14 cellular contexts compared by ENCODE assay signal in the genomic region with DNA sequence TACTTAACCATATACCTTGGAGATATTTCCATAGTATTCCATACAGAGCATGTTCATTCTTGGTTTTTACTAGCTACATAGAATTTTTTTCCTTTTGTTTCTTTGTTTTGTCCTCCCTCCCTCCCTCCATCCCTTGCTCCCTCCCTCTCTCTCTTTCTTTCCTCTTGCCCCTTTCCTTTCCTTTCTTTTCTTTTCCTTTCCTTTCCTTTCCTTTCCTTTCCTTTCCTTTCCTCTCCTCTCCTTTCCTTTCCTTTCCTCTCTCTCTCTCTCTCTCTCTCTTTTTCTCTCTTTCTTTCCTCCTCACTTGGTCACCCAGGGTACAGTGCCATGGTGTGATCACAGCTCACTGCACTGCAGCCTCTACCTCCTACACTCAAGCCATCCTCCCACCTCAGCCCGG. TPM values are rescaled to one million over a fixed set of nuclear protein-coding genes. Genes with fewer than 3 reads are reported as not detected.
A peak's percentile ranks its signal among the peaks of the same experiment; 100 is the strongest.
DNase-seq lines count a peak whose midpoint lies in the region; ATAC-seq, FAIRE-seq and TF ChIP-seq lines count a peak whose summit lies in the region.
"Had no signal": no experiment of that assay in that cellular context is flagged by ENCODE, and none has a peak within 500 bp of the region (broad histone marks: within the 10 kb centered on the region; RNA-seq: fewer than 3 reads in every experiment).

No MANE protein-coding gene starts in this region.

- no peaks in the 10 kb centered on the region for H3K27me3 Mint-ChIP-seq in activated CD4-positive, alpha-beta T cell treated with anti-CD3 and anti-CD28 coated beads, Interleukin-2, amount 10 ng/mL, durations not matched to agents 7 days and 5 days
- H3K27me3 Mint-ChIP-seq in nephron progenitor cell (ENCODE audit: low read depth, poor library complexity): peaks cover 5% of the 10 kb centered on the region
- H3K27me3 Mint-ChIP-seq: CD4-positive, alpha-beta T cell; IgD-negative memory B cell had no signal

- in situ Hi-C loops in K562 (cut with MboI): loop anchor here (25.0 kb wide), 1 partner anchor 985 kb away; no protein-coding TSS in a partner anchor
- in situ Hi-C loops in ACHN (cut with HindIII; ENCODE audit: low pct_ligation_motif_present, low pct_unique_long_range_greater_than_20kb, low sequenced_read_pairs): loop anchor here (25.0 kb wide), 1 partner anchor 110 kb away; the partner anchor contains the start of gene IGFBP2

- no peaks in the 10 kb centered on the region for H3K36me3 ChIP-seq in K562 (ENCODE audit: control insufficient read depth, insufficient read depth, low read length)

- no peaks in the 10 kb centered on the region for H3K4me1 Mint-ChIP-seq in activated CD4-positive, alpha-beta T cell treated with anti-CD3 and anti-CD28 coated beads, Interleukin-2, amount 10 ng/mL, durations not matched to agents 7 days and 5 days
- peaks cover 47% of the 10 kb centered on the region for H3K4me1 Mint-ChIP-seq in nephron progenitor cell
- H3K4me1 Mint-ChIP-seq: IgD-negative memory B cell had no signal

- no peak overlapping the region for H3K9ac ChIP-seq in K562 (ENCODE audit: insufficient read depth in 1 of 2, low read depth in 2 of 2, low read length in 2 of 2)

- no peak overlapping the region for H3K27ac ChIP-seq in K562 (ENCODE audit: extremely low read depth, low read depth, low read length)

- DNase-seq in activated CD4-positive, alpha-beta T cell treated with anti-CD3 and anti-CD28 coated beads, Interleukin-2, amount 10 ng/mL, durations not matched to agents 7 days and 5 days: no peak
- no peak for DNase-seq in activated CD4-positive, alpha-beta T cell treated with anti-CD3 and anti-CD28 coated beads for 1 hour
- no peak for DNase-seq in K562 (ENCODE audit: extremely low read depth in 1 of 4, low spot score in 3 of 4)
- DNase-seq in nephron progenitor cell: no peak
- DNase-seq in Right ventricle myocardium inferior (ENCODE audit: missing footprints): no peak
- DNase-seq in ACHN: no peak
- DNase-seq: 8988T; C1 segment of cervical spinal cord; Calu3; CD4-positive, alpha-beta T cell; DMS 273 treated with DMSO at 0.1 percent for 48 hours had no signal

- POLR2A ChIA-PET in activated CD4-positive, alpha-beta T cell treated with anti-CD3 and anti-CD28 coated beads, Interleukin-2, amount 10 ng/mL, durations not matched to agents 7 days and 5 days (lab: Charles Lee): interaction anchor here (0.6 kb wide), 1 partner anchor 66 kb away, joined by 4 read pairs; no protein-coding TSS in a partner anchor
- POLR2A ChIA-PET in K562 (lab: Yijun Ruan, JAX): no interaction called here

- ATAC-seq in K562 (no peak), Right ventricle myocardium inferior (no peak), GM21723 (IDR thresholded peaks at IDR 0.05; ENCODE audit: unreplicated experiment) (no peak)

- intact Hi-C loops in K562 (cut with micrococcal nuclease): no loop called here
- intact Hi-C loops in Right ventricle myocardium inferior (cut with DNase I): no loop called here

- no peaks in the 10 kb centered on the region for H3K36me3 Mint-ChIP-seq in activated CD4-positive, alpha-beta T cell treated with anti-CD3 and anti-CD28 coated beads, Interleukin-2, amount 10 ng/mL, durations not matched to agents 7 days and 5 days (ENCODE audit: low read depth)
- peaks cover 21% of the 10 kb centered on the region for H3K36me3 Mint-ChIP-seq in nephron progenitor cell (ENCODE audit: low read depth)

- H3K27me3 ChIP-seq in K562 (ENCODE audit: control insufficient read depth in 2 of 2, insufficient read depth in 2 of 2, low read length in 2 of 2): no peaks in the 10 kb centered on the region; a peak in 2 of 5 replicates

- H3K27ac Mint-ChIP-seq in activated CD4-positive, alpha-beta T cell treated with anti-CD3 and anti-CD28 coated beads, Interleukin-2, amount 10 ng/mL, durations not matched to agents 7 days and 5 days: peak overlapping the region; percentile 46
- peak overlapping the region; percentile 94 for H3K27ac Mint-ChIP-seq in nephron progenitor cell
- H3K27ac Mint-ChIP-seq: CD4-positive, alpha-beta T cell; IgD-negative memory B cell had no signal

- TF ChIP-seq CTCF in K562 (IDR thresholded peaks at IDR 0.05 in 2 of 3, conservative IDR thresholded peaks at IDR 0.05 in 1 of 3; ENCODE audit: insufficient read depth in 2 of 3, low read depth in 1 of 3, low read length in 3 of 3) (no peak), nephron progenitor cell (IDR thresholded peaks at IDR 0.05) (no peak)

- H3K9me3 Mint-ChIP-seq in activated CD4-positive, alpha-beta T cell treated with anti-CD3 and anti-CD28 coated beads, Interleukin-2, amount 10 ng/mL, durations not matched to agents 7 days and 5 days: no peaks in the 10 kb centered on the region
- peaks cover 10% of the 10 kb centered on the region for H3K9me3 Mint-ChIP-seq in nephron progenitor cell
- H3K9me3 Mint-ChIP-seq: CD4-positive, alpha-beta T cell had no signal

- H3K79me2 ChIP-seq in K562 (ENCODE audit: control insufficient read depth, insufficient read depth, low read length): no peaks in the 10 kb centered on the region

- no TSS peak for BruUV-seq in K562 (replicated peaks; lab: Mats Ljungman, UMichigan)

- H3K4me3 Mint-ChIP-seq in activated CD4-positive, alpha-beta T cell treated with anti-CD3 and anti-CD28 coated beads, Interleukin-2, amount 10 ng/mL, durations not matched to agents 7 days and 5 days: no peak overlapping the region
- H3K4me3 Mint-ChIP-seq in nephron progenitor cell: no peak overlapping the region
- H3K4me3 Mint-ChIP-seq: CD4-positive, alpha-beta T cell; IgD-negative memory B cell had no signal

- H3K4me3 ChIP-seq in K562: no peak overlapping the region

- H3K9me3 ChIP-seq in K562 (replicated peaks; ENCODE audit: control insufficient read depth, insufficient read depth, low read depth, low read length): no peaks in the 10 kb centered on the region

- no peak for FAIRE-seq in K562 (lab: Jason Lieb, UNC)
- FAIRE-seq: H54 had no signal

- H2AFZ ChIP-seq in K562 (ENCODE audit: low read depth, low read length): no peak overlapping the region

- H4K20me1 ChIP-seq in K562 (replicated peaks; ENCODE audit: control insufficient read depth, insufficient read depth, low read length): no peaks in the 10 kb centered on the region

- no peaks in the 10 kb centered on the region; a peak in 2 of 5 replicates for H3K4me1 ChIP-seq in K562 (replicated peaks in 1 of 2; ENCODE audit: control insufficient read depth in 2 of 2, insufficient read depth in 2 of 2, low read length in 2 of 2)

- TF ChIP-seq RAD21 in K562 (CRISPR knock-in tag; conservative IDR thresholded peaks at IDR 0.05 in 1 of 2, IDR thresholded peaks at IDR 0.05 in 1 of 2): no peak

- no peaks in the 10 kb centered on the region for H3K9me1 ChIP-seq in K562 (ENCODE audit: control insufficient read depth, insufficient read depth, low read length)

- TF ChIP-seq POLR2A in K562 (conservative IDR thresholded peaks at IDR 0.05): no peak

- CTCF ChIA-PET in activated CD4-positive, alpha-beta T cell treated with anti-CD3 and anti-CD28 coated beads, Interleukin-2, amount 10 ng/mL, durations not matched to agents 7 days and 5 days (lab: Charles Lee): interaction anchor here (0.6 to 1.8 kb wide), 2 partner anchors 140 to 461 kb away, joined by 4 read pairs; no protein-coding TSS in a partner anchor
- CTCF ChIA-PET in K562 (lab: Yijun Ruan, JAX; ENCODE audit: low intra/inter-chr PET ratio): no interaction called here

- WGBS in K562 (ENCODE audit: insufficient coverage, low coverage, missing lambda C conversion rate): 11% methylated on average over 1 of the region's 1 CpG

- H3K4me2 ChIP-seq in K562 (ENCODE audit: insufficient read depth, low read length): no peak overlapping the region

- no peak for TF ChIP-seq EP300 in K562 (IDR thresholded peaks at IDR 0.05; ENCODE audit: low read length)

TF ChIP-seq in K562, 482 proteins besides CTCF, POLR2A, EP300 and RAD21:
- TF ChIP-seq, protein P1, sequence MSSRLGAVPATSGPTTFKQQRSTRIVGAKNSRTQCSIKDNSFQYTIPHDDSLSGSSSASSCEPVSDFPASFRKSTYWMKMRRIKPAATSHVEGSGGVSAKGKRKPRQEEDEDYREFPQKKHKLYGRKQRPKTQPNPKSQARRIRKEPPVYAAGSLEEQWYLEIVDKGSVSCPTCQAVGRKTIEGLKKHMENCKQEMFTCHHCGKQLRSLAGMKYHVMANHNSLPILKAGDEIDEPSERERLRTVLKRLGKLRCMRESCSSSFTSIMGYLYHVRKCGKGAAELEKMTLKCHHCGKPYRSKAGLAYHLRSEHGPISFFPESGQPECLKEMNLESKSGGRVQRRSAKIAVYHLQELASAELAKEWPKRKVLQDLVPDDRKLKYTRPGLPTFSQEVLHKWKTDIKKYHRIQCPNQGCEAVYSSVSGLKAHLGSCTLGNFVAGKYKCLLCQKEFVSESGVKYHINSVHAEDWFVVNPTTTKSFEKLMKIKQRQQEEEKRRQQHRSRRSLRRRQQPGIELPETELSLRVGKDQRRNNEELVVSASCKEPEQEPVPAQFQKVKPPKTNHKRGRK (tag; IDR thresholded peaks at IDR 0.05): peak; percentile 42; the same call in 1 of the 2 replicates
- no peak for TF ChIP-seq PHTF2 (CRISPR knock-in tag; IDR thresholded peaks at IDR 0.05)

RNA-seq across cellular contexts. Expression of gene RPL37A, which starts 28.3 kb away (rescaled TPM):
- total RNA-seq in activated CD4-positive, alpha-beta T cell treated with anti-CD3 and anti-CD28 coated beads, Interleukin-2, amount 10 ng/mL, durations not matched to agents 7 days and 5 days: 1,000 to 10,000 TPM; 2,088 to 2,348 TPM
- total RNA-seq in K562 (2011; cell fraction: chromatin; rRNA removed; ENCODE audit: low replicate concordance): 189 and 251 TPM in 2 replicates
- total RNA-seq in K562 (2011; cell fraction: nucleolus; rRNA removed): 470 and 540 TPM in 2 replicates
- total RNA-seq in K562 (2011; cell fraction: nucleoplasm; rRNA removed): 645 and 1,259 TPM in 2 replicates
- total RNA-seq in K562 (2014; rRNA removed): 1,954 and 2,610 TPM in 2 replicates
- 2,970 and 2,991 TPM in 2 replicates for total RNA-seq in K562 (2014; rRNA removed; fragmentation: Illumina TruSeq; extraction: Trizol)
- total RNA-seq in K562 (2015; rRNA removed; fragmentation: Illumina TruSeq; extraction: Trizol): 3,128 and 3,349 TPM in 2 replicates
- 2,073 and 2,273 TPM in 2 replicates for total RNA-seq in K562 (2021)
- 2,373 and 2,467 TPM in 2 replicates for polyA plus RNA-seq in K562 (2011; rRNA removed)
- 982 and 1,470 TPM in 2 replicates for polyA plus RNA-seq in K562 (2011; cell fraction: cytosol; rRNA removed)
- 1,025 and 1,886 TPM in 2 replicates for polyA plus RNA-seq in K562 (2011; cell fraction: nucleus; rRNA removed)
- polyA plus RNA-seq in K562 (2012): 3,284 and 4,946 TPM in 2 replicates
- polyA plus RNA-seq in K562 (2014; fragmentation: Illumina TruSeq; extraction: Trizol): 2,856 and 3,318 TPM in 2 replicates
- polyA plus RNA-seq in K562 (2014; fragmentation: Nextera tagmentation; extraction: Ambion mirVana): 1,000 to 10,000 TPM; 2,078 to 2,436 TPM
- 1,938 and 2,430 TPM in 2 replicates for polyA plus RNA-seq in K562 (2014; rRNA removed)
- 655 and 700 TPM in 2 replicates for polyA minus RNA-seq in K562 (2011; rRNA and poly(A)+ RNA removed)
- polyA minus RNA-seq in K562 (2011; cell fraction: cytosol; rRNA and poly(A)+ RNA removed): 685 and 976 TPM in 2 replicates
- 201 and 409 TPM in 2 replicates for polyA minus RNA-seq in K562 (2011; cell fraction: nucleus; rRNA and poly(A)+ RNA removed)
- total RNA-seq in Right ventricle myocardium inferior: 2,083 TPM
